In the genomic region with DNA sequence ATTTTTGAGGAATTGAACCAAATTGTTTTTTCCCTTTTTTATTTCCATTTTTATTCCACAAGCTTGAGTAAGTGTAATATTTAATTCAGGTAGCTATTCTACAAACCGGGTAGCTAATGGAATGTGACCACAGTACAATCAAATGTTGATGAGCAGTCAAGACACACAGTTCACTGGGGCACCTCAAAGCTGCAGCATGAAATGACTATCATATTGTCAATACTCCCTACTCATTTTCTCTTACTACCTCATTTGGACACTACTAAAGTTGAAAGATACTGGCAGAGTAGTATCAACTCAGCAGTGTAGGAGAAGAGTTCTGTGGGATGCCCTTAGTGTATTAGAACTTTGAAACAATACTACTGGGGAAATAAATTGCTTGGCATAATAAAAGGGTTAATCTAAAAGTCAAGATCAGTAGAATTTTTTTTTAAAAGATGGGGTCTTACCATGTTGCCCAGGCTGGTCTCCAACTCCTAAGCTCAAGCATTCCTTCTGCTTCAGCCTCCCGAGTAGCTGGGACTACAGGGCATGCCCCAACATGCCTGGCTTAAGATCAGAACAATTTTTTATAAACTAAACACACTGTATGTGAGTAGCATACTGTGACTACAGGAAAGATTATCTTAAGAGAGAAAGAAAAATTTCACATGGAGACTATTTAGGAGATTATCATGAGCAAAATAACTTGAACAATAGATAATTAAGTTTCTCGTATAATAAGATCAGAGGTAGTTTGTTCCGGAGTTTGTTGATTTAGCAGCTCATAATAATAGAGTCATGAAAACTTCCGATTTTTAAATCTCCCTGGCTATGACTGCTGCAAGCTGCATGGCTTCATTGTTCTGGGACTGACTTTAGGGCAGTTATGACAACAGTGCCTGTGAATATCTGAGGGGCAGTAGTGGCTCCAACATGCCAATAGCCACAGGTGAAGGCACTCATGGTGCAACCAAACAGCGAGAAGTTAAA, we compare ENCODE assay signal across 11 cellular contexts. TPM values are rescaled to one million over a fixed set of nuclear protein-coding genes. Genes with fewer than 3 reads are reported as not detected.
DNase-seq lines count a peak whose midpoint lies in the region; ATAC-seq and TF ChIP-seq lines count a peak whose summit lies in the region.
"Had no signal": no experiment of that assay in that cellular context is flagged by ENCODE, and none has a peak within 500 bp of the region (broad histone marks: within the 10 kb centered on the region; RNA-seq: fewer than 3 reads in every experiment).

No MANE protein-coding gene starts in this region.

- H3K27ac ChIP-seq in PC-3 (ENCODE audit: low read length) (no peak overlapping the region), fibroblast of lung (ENCODE audit: insufficient read depth, low read length) (peak overlapping the region; percentile 70)
- H3K27ac ChIP-seq: KMS-11 had no signal

- no peaks in the 10 kb centered on the region for H4K20me1 ChIP-seq in PC-3 (ENCODE audit: low read length)
- no peaks in the 10 kb centered on the region for H4K20me1 ChIP-seq in fibroblast of lung (ENCODE audit: control insufficient read depth, extremely low read depth, insufficient read depth, low read length)

- H3K36me3 Mint-ChIP-seq in progenitor cell of endocrine pancreas (ENCODE audit: insufficient read depth) = no peaks in the 10 kb centered on the region

- ATAC-seq in PC-3 (peak; percentile 91), GM21381 (IDR thresholded peaks at IDR 0.05; ENCODE audit: unreplicated experiment) (no peak), HG03025 (IDR thresholded peaks at IDR 0.05; ENCODE audit: low FRiP score, unreplicated experiment) (no peak)

- H3K27ac Mint-ChIP-seq in progenitor cell of endocrine pancreas = peak overlapping the region; percentile 29
- H3K27ac Mint-ChIP-seq: stimulated activated naive CD8-positive, alpha-beta T cell treated with anti-CD3 and anti-CD28 coated beads, Interleukin-15, Interleukin-2, amounts not matched to agents 100 ng/mL and 50 ng/mL, for 24 hours had no signal

- H3K36me3 ChIP-seq in PC-3 (ENCODE audit: low read depth, low read length) (no peaks in the 10 kb centered on the region), fibroblast of lung (ENCODE audit: control insufficient read depth, insufficient read depth, low read length) (no peaks in the 10 kb centered on the region)

- H3K27me3 Mint-ChIP-seq in progenitor cell of endocrine pancreas = peaks cover 4% of the 10 kb centered on the region
- H3K27me3 Mint-ChIP-seq: stimulated activated naive CD8-positive, alpha-beta T cell treated with anti-CD3 and anti-CD28 coated beads, Interleukin-15, Interleukin-2, amounts not matched to agents 100 ng/mL and 50 ng/mL, for 24 hours had no signal

- H2AFZ ChIP-seq in PC-3 (ENCODE audit: low read length) (no peak overlapping the region), fibroblast of lung (ENCODE audit: low read length) (peak overlapping the region; percentile 25)

- peaks cover 9% of the 10 kb centered on the region for H3K4me1 Mint-ChIP-seq in progenitor cell of endocrine pancreas (ENCODE audit: low read depth)

- no peak overlapping the region for H3K4me3 Mint-ChIP-seq in progenitor cell of endocrine pancreas (ENCODE audit: low read depth)
- H3K4me3 Mint-ChIP-seq: stimulated activated naive CD8-positive, alpha-beta T cell treated with anti-CD3 and anti-CD28 coated beads, Interleukin-15, Interleukin-2, amounts not matched to agents 100 ng/mL and 50 ng/mL, for 24 hours had no signal

- no peaks in the 10 kb centered on the region for H3K9me3 Mint-ChIP-seq in progenitor cell of endocrine pancreas (ENCODE audit: low read depth)
- H3K9me3 Mint-ChIP-seq: stimulated activated naive CD8-positive, alpha-beta T cell treated with anti-CD3 and anti-CD28 coated beads, Interleukin-15, Interleukin-2, amounts not matched to agents 100 ng/mL and 50 ng/mL, for 24 hours had no signal

- no peak overlapping the region for H3K9ac ChIP-seq in PC-3 (ENCODE audit: low read length)
- no peak overlapping the region for H3K9ac ChIP-seq in fibroblast of lung (ENCODE audit: insufficient read depth, low read length)
- H3K9ac ChIP-seq: KMS-11 had no signal

- TF ChIP-seq CTCF in PC-3 (conservative IDR thresholded peaks at IDR 0.05; ENCODE audit: low read depth, low read length) = no peak
- TF ChIP-seq CTCF in fibroblast of lung (conservative IDR thresholded peaks at IDR 0.05 in 1 of 2, IDR thresholded peaks at IDR 0.05 in 1 of 2; ENCODE audit: low read depth in 1 of 2, low read length in 2 of 2) = no peak
- TF ChIP-seq CTCF in progenitor cell of endocrine pancreas (IDR thresholded peaks at IDR 0.05; ENCODE audit: unreplicated experiment) = no peak

- H3F3A ChIP-seq in PC-3 (ENCODE audit: low read length, unreplicated experiment) = no peaks in the 10 kb centered on the region

- H3K79me2 ChIP-seq in PC-3 (ENCODE audit: low read length) (no peaks in the 10 kb centered on the region), fibroblast of lung (ENCODE audit: control insufficient read depth, insufficient read depth, low read length) (no peaks in the 10 kb centered on the region)

- H3K27me3 ChIP-seq in PC-3 (ENCODE audit: low read length) (no peaks in the 10 kb centered on the region), fibroblast of lung (ENCODE audit: control insufficient read depth, insufficient read depth, low read length) (no peaks in the 10 kb centered on the region)

- POLR2A ChIA-PET in PC-3 (lab: Charles Lee; ENCODE audit: unreplicated experiment) = interaction anchor here (0.7 kb wide), 1 partner anchor 18 kb away, joined by 7 read pairs; no protein-coding TSS in a partner anchor

- intact Hi-C loops in PC-3 (cut with micrococcal nuclease) = loop anchor here (5.0 kb wide), 1 partner anchor 64 kb away; no protein-coding TSS in a partner anchor

- H3K4me3 ChIP-seq in PC-3 (ENCODE audit: low read length) = no peak overlapping the region
- peak overlapping the region in 2 of 4 experiments; percentile 3 to 35 for H3K4me3 ChIP-seq in fibroblast of lung (replicated peaks in 1 of 4; ENCODE audit: control extremely low read depth in 1 of 4, insufficient read depth in 1 of 4, low read depth in 3 of 4, low read length in 4 of 4)

- H3K9me3 ChIP-seq in PC-3 (ENCODE audit: low read length) = no peaks in the 10 kb centered on the region
- no peaks in the 10 kb centered on the region for H3K9me3 ChIP-seq in fibroblast of lung (ENCODE audit: control insufficient read depth, insufficient read depth, low read depth, low read length)

- peak; percentile 39 for DNase-seq in NCI-H1105 treated with DMSO at 0.1 percent for 48 hours (lab: John Stamatoyannopoulos, UW)
- DNase-seq in NCI-H1105 (lab: John Stamatoyannopoulos, UW) = no peak
- peak; percentile 23 for DNase-seq in PC-3
- DNase-seq in fibroblast of lung (ENCODE audit: low read depth in 2 of 2) = peak; percentile 52 to 68
- no peak for DNase-seq in progenitor cell of endocrine pancreas (ENCODE audit: low spot score, unreplicated experiment)
- no peak for DNase-seq in activated CD4-positive, CD25-positive, alpha-beta regulatory T cell treated with anti-CD3 and anti-CD28 coated beads, Interleukin-2, amount 50 U/mL, for 72 hours
- DNase-seq: activated naive CD4-positive, alpha-beta T cell treated with anti-CD3 and anti-CD28 coated beads, Interleukin-2, amount 50 U/mL, for 16 hours had no signal

- no peaks in the 10 kb centered on the region for H3K9me2 ChIP-seq in PC-3 (replicated peaks; ENCODE audit: low read length)

- CTCF ChIA-PET in PC-3 (lab: Charles Lee) = interaction anchor here (0.5 to 0.6 kb wide), 2 partner anchors 9 to 162 kb away, joined by 4 to 8 read pairs; no protein-coding TSS in a partner anchor

- BruUV-seq in PC-3 (replicated peaks; lab: Mats Ljungman, UMichigan) = no TSS peak

- H3K4me2 ChIP-seq in PC-3 (ENCODE audit: low read length) (0 out of 2 replicates have a peak overlapping the region, but pooled peaks have one; percentile 0), fibroblast of lung (ENCODE audit: extremely low read depth, insufficient read depth, low read length) (peak overlapping the region; percentile 61)
- H3K4me2 ChIP-seq: KMS-11 had no signal

- no peaks in the 10 kb centered on the region for H3K4me1 ChIP-seq in PC-3 (ENCODE audit: insufficient read depth, low read length)
- peaks cover 3% of the 10 kb centered on the region for H3K4me1 ChIP-seq in fibroblast of lung (ENCODE audit: control insufficient read depth, extremely low read depth, insufficient read depth, low read length)

RNA-seq across cellular contexts. Expression of gene MYO3B, which starts 43.7 kb away (rescaled TPM):
- total RNA-seq in PC-3 (2014; rRNA removed) (0.46 and 1.1 TPM in 2 replicates), fibroblast of lung (0.26 and 0.50 TPM in 2 replicates), progenitor cell of endocrine pancreas (0.22 TPM in 1 of 2 replicates, not detected in the other)
- 0.03 and 0.06 TPM in 2 replicates for polyA plus RNA-seq in fibroblast of lung
- polyA plus RNA-seq in fibroblast of lung (2012) = 0.02 TPM in 1 of 2 replicates, not detected in the other
- not detected in 2 replicates for polyA minus RNA-seq in fibroblast of lung (ENCODE audit: low replicate concordance)

Comparison
In these comparisons a context has a peak if more than half of its experiments do, and no peak if none do; other contexts are left out.
1. DNase-seq: peak in NCI-H1105 treated with DMSO at 0.1 percent for 48 hours (single experiment), PC-3 (single experiment) and fibroblast of lung (2 of 2); none in NCI-H1105 (single experiment), progenitor cell of endocrine pancreas (single experiment) and activated CD4-positive, CD25-positive, alpha-beta regulatory T cell treated with anti-CD3 and anti-CD28 coated beads, Interleukin-2, amount 50 U/mL, for 72 hours (single experiment).